In the genomic region with DNA sequence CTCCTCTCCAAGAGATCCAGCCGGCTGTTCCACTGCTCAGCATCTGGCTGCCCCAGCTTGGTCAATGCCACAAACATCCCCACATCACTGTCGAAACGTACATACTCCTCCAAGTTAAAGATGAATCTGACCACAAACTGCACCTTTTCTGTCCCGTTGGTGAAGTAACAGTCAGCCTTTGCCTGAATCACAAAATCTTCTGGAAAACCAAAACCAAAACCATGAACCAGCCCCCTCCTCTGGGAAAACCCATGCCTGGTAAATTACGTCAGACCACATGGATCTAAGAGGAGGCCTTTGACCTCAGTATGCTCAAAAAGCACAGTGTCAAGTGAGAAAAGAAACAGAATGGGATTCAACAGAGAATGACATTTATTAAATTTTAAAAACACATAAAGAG, we compare ENCODE assay signal across 21 cellular contexts. TPM values are rescaled to one million over a fixed set of nuclear protein-coding genes. Genes with fewer than 3 reads are reported as not detected.
A peak's percentile ranks its signal among the peaks of the same experiment; 100 is the strongest.
DNase-seq lines count a peak whose midpoint lies in the region; ATAC-seq, FAIRE-seq and TF ChIP-seq lines count a peak whose summit lies in the region.
"Had no signal": no experiment of that assay in that cellular context is flagged by ENCODE, and none has a peak within 500 bp of the region (broad histone marks: within the 10 kb centered on the region; RNA-seq: fewer than 3 reads in every experiment).

No MANE protein-coding gene starts in this region.

- H3K27me3 ChIP-seq in left ventricle myocardium inferior (ENCODE audit: low read depth): no peaks in the 10 kb centered on the region
- no peaks in the 10 kb centered on the region for H3K27me3 ChIP-seq in body of pancreas
- H3K27me3 ChIP-seq in HepG2 (ENCODE audit: control insufficient read depth in 1 of 2, insufficient read depth in 2 of 2, low read length in 2 of 2): peaks cover 0 to 24% of the 10 kb centered on the region in 2 experiments; a peak in 2 of 5 replicates

- POLR2A ChIA-PET in HepG2 (lab: Yijun Ruan, JAX): no interaction called here
- POLR2A ChIA-PET in activated CD4-positive, alpha-beta memory T cell treated with anti-CD3 and anti-CD28 coated beads, Interleukin-2, amount 10 ng/mL, durations not matched to agents 7 days and 5 days (lab: Charles Lee): no interaction called here

- H3K4me3 ChIP-seq in left ventricle myocardium inferior: no peak overlapping the region
- no peak overlapping the region for H3K4me3 ChIP-seq in body of pancreas
- no peak overlapping the region for H3K4me3 ChIP-seq in HepG2 (replicated peaks in 1 of 3; ENCODE audit: insufficient read depth in 1 of 3, low read depth in 2 of 3, low read length in 3 of 3)
- H3K4me3 ChIP-seq: coronary artery had no signal

- peak overlapping the region; percentile 99 for H3K27ac Mint-ChIP-seq in type B pancreatic cell
- no peak overlapping the region for H3K27ac Mint-ChIP-seq in activated CD4-positive, alpha-beta memory T cell treated with anti-CD3 and anti-CD28 coated beads, Interleukin-2, amount 10 ng/mL, durations not matched to agents 7 days and 5 days
- H3K27ac Mint-ChIP-seq: CD14-positive monocyte; H9; naive thymus-derived CD4-positive, alpha-beta T cell had no signal

- H3K36me3 Mint-ChIP-seq in type B pancreatic cell: no peaks in the 10 kb centered on the region
- no peaks in the 10 kb centered on the region for H3K36me3 Mint-ChIP-seq in activated CD4-positive, alpha-beta memory T cell treated with anti-CD3 and anti-CD28 coated beads, Interleukin-2, amount 10 ng/mL, durations not matched to agents 7 days and 5 days (ENCODE audit: low read depth)

- WGBS in body of pancreas, 2 donors: 67 to 71% methylated on average over 5 of the region's 5 CpGs
- WGBS in HepG2 (ENCODE audit: low lambda C conversion rate): 18% methylated on average over 5 of the region's 5 CpGs

- H3K79me2 ChIP-seq in HepG2 (ENCODE audit: insufficient read depth, low read length): no peaks in the 10 kb centered on the region

- in situ Hi-C loops in HepG2 (cut with HindIII; ENCODE audit: extremely low pct_ligation_motif_present, low pct_unique_long_range_greater_than_20kb): no loop called here

- CTCF ChIA-PET in HepG2 (lab: Yijun Ruan, JAX; ENCODE audit: low intra/inter-chr PET ratio, low total read pairs): no interaction called here
- CTCF ChIA-PET in activated CD4-positive, alpha-beta memory T cell treated with anti-CD3 and anti-CD28 coated beads, Interleukin-2, amount 10 ng/mL, durations not matched to agents 7 days and 5 days (lab: Charles Lee): interaction anchor here (0.9 kb wide), 1 partner anchor 22 kb away, joined by 3 read pairs; no protein-coding TSS in a partner anchor

- H3K4me1 ChIP-seq in left ventricle myocardium inferior (peaks cover 19% of the 10 kb centered on the region), body of pancreas (no peaks in the 10 kb centered on the region), HepG2 (ENCODE audit: insufficient read depth, low read length) (no peaks in the 10 kb centered on the region)

- H4K20me1 ChIP-seq in HepG2 (ENCODE audit: insufficient read depth, low read length): no peaks in the 10 kb centered on the region

- no TSS peak for BruUV-seq in HepG2 (replicated peaks; lab: Mats Ljungman, UMichigan)

- DNase-seq in Right ventricle myocardium inferior (ENCODE audit: missing footprints): no peak
- DNase-seq in left ventricle myocardium inferior: no peak
- DNase-seq in body of pancreas: peak in 1 of 4 donors; percentile 14
- no peak for DNase-seq in HepG2 (ENCODE audit: low spot score)
- DNase-seq in type B pancreatic cell (ENCODE audit: extremely low spot score, unreplicated experiment): no peak
- no peak for DNase-seq in stimulated activated CD4-positive, alpha-beta T cell treated with anti-CD3 and anti-CD28 coated beads, Interleukin-12 subunit alpha, Interleukin-12 subunit beta, amount 100 ng/mL, for 4 hours
- no peak for DNase-seq in activated CD4-positive, alpha-beta memory T cell treated with anti-CD3 and anti-CD28 coated beads, Interleukin-2, amount 10 ng/mL, durations not matched to agents 7 days and 5 days
- DNase-seq: 8988T; amygdala; DMS79; H9; naive thymus-derived CD4-positive, alpha-beta T cell; NCI-H2081; NCI-H524; SW 1271 had no signal

- ATAC-seq in Right ventricle myocardium inferior: peak; percentile 39
- peak; percentile 50 for ATAC-seq in body of pancreas
- no peak for ATAC-seq in HepG2
- no peak for ATAC-seq in HG03442 (IDR thresholded peaks at IDR 0.05; ENCODE audit: unreplicated experiment)
- ATAC-seq: naive thymus-derived CD4-positive, alpha-beta T cell; Panc1 had no signal

- H2AFZ ChIP-seq in HepG2 (ENCODE audit: low read length): no peak overlapping the region

- H3K36me3 ChIP-seq in left ventricle myocardium inferior (no peaks in the 10 kb centered on the region), body of pancreas (replicated peaks in 1 of 2; ENCODE audit: insufficient read depth in 1 of 2, low read depth in 2 of 2) (no peaks in the 10 kb centered on the region), HepG2 (replicated peaks in 1 of 2; ENCODE audit: control insufficient read depth in 1 of 2, insufficient read depth in 2 of 2, low read length in 2 of 2) (no peaks in the 10 kb centered on the region)

- H3K27me3 Mint-ChIP-seq in type B pancreatic cell: peaks cover 22% of the 10 kb centered on the region
- peaks cover 2% of the 10 kb centered on the region for H3K27me3 Mint-ChIP-seq in activated CD4-positive, alpha-beta memory T cell treated with anti-CD3 and anti-CD28 coated beads, Interleukin-2, amount 10 ng/mL, durations not matched to agents 7 days and 5 days
- H3K27me3 Mint-ChIP-seq: activated T-helper 17 cell treated with anti-CD3 and anti-CD28 coated beads, Interleukin-2, amount 50 U/mL, for 72 hours; naive thymus-derived CD4-positive, alpha-beta T cell had no signal

- no peak for TF ChIP-seq POLR2A in body of pancreas (IDR thresholded peaks at IDR 0.05)
- no peak for TF ChIP-seq POLR2A in HepG2 (IDR thresholded peaks at IDR 0.05; ENCODE audit: insufficient read depth in 1 of 2, low read depth in 2 of 2, low read length in 2 of 2)

- H3K9me3 Mint-ChIP-seq in type B pancreatic cell: peaks cover 8% of the 10 kb centered on the region
- H3K9me3 Mint-ChIP-seq in activated CD4-positive, alpha-beta memory T cell treated with anti-CD3 and anti-CD28 coated beads, Interleukin-2, amount 10 ng/mL, durations not matched to agents 7 days and 5 days: no peaks in the 10 kb centered on the region
- H3K9me3 Mint-ChIP-seq: activated T-helper 17 cell treated with anti-CD3 and anti-CD28 coated beads, Interleukin-2, amount 50 U/mL, for 72 hours; CD14-positive monocyte; H9; naive thymus-derived CD4-positive, alpha-beta T cell had no signal

- no peak for FAIRE-seq in HepG2 (lab: Jason Lieb, UNC)

- H3K4me2 ChIP-seq in HepG2 (ENCODE audit: low read depth, low read length): no peak overlapping the region

- TF ChIP-seq CTCF in left ventricle myocardium inferior (IDR thresholded peaks at IDR 0.05; ENCODE audit: borderline replicate concordance) (no peak), body of pancreas (IDR thresholded peaks at IDR 0.05) (no peak), HepG2 (CRISPR knock-in tag; IDR thresholded peaks at IDR 0.05) (no peak), type B pancreatic cell (conservative IDR thresholded peaks at IDR 0.05) (no peak)

- no peaks in the 10 kb centered on the region for H3K9me3 ChIP-seq in left ventricle myocardium inferior (replicated peaks)
- H3K9me3 ChIP-seq in body of pancreas: no peaks in the 10 kb centered on the region
- H3K9me3 ChIP-seq in HepG2 (ENCODE audit: low read length): no peaks in the 10 kb centered on the region

- no peak overlapping the region for H3K9ac ChIP-seq in HepG2 (ENCODE audit: insufficient read depth, low read depth, low read length)

- no peaks in the 10 kb centered on the region for H3K4me1 Mint-ChIP-seq in type B pancreatic cell (ENCODE audit: unreplicated experiment)
- no peaks in the 10 kb centered on the region for H3K4me1 Mint-ChIP-seq in activated CD4-positive, alpha-beta memory T cell treated with anti-CD3 and anti-CD28 coated beads, Interleukin-2, amount 10 ng/mL, durations not matched to agents 7 days and 5 days
- H3K4me1 Mint-ChIP-seq: activated T-helper 17 cell treated with anti-CD3 and anti-CD28 coated beads, Interleukin-2, amount 50 U/mL, for 72 hours had no signal

- TF ChIP-seq RAD21 in HepG2 (CRISPR knock-in tag; IDR thresholded peaks at IDR 0.05): no peak

- intact Hi-C loops in Right ventricle myocardium inferior (cut with DNase I) (no loop called here), left ventricle myocardium inferior (cut with micrococcal nuclease) (no loop called here), body of pancreas (cut with DNase I) (no loop called here), HepG2 (cut with micrococcal nuclease; ENCODE audit: unreplicated experiment) (no loop called here)

- H3K27ac ChIP-seq in left ventricle myocardium inferior (replicated peaks): no peak overlapping the region
- no peak overlapping the region for H3K27ac ChIP-seq in body of pancreas
- H3K27ac ChIP-seq in HepG2 (ENCODE audit: extremely low read length, insufficient read depth, low read length): no peak overlapping the region
- H3K27ac ChIP-seq: coronary artery, VCaP had no signal

- TF ChIP-seq EP300 in HepG2 (IDR thresholded peaks at IDR 0.05; ENCODE audit: low read depth in 2 of 2, low read length in 2 of 2) (no peak), HepG2 (CRISPR knock-in tag; IDR thresholded peaks at IDR 0.05; ENCODE audit: borderline replicate concordance) (no peak)

- no peak overlapping the region for H3K4me3 Mint-ChIP-seq in type B pancreatic cell
- H3K4me3 Mint-ChIP-seq in activated CD4-positive, alpha-beta memory T cell treated with anti-CD3 and anti-CD28 coated beads, Interleukin-2, amount 10 ng/mL, durations not matched to agents 7 days and 5 days: no peak overlapping the region
- H3K4me3 Mint-ChIP-seq: activated T-helper 17 cell treated with anti-CD3 and anti-CD28 coated beads, Interleukin-2, amount 50 U/mL, for 72 hours; CD14-positive monocyte; H9; naive thymus-derived CD4-positive, alpha-beta T cell had no signal

RNA-seq across cellular contexts. Expression of gene HLA-DOB, which starts 1.7 kb away (rescaled TPM):
- total RNA-seq in Right ventricle myocardium inferior: not detected
- not detected for total RNA-seq in left ventricle myocardium inferior
- total RNA-seq in body of pancreas: not detected
- not detected in 2 replicates for total RNA-seq in HepG2 (2016; rRNA removed; fragmentation: Illumina TruSeq; extraction: Trizol)
- total RNA-seq in HepG2 (2016; cell fraction: cytosol; rRNA removed; fragmentation: Illumina TruSeq; extraction: Trizol; ENCODE audit: low read depth): not detected in 2 replicates
- total RNA-seq in HepG2 (2016; cell fraction: insoluble cytoplasmic fraction; rRNA removed; fragmentation: Illumina TruSeq; extraction: Trizol): 0.09 TPM in 1 of 2 replicates, not detected in the other
- total RNA-seq in HepG2 (2016; cell fraction: membrane; rRNA removed; fragmentation: Illumina TruSeq; extraction: Trizol): not detected in 2 replicates
- total RNA-seq in HepG2 (2016; cell fraction: nucleus; rRNA removed; fragmentation: Illumina TruSeq; extraction: Trizol): not detected in 2 replicates
- 0.09 TPM in 1 of 2 replicates, not detected in the other for polyA plus RNA-seq in HepG2 (2011; rRNA removed)
- not detected in 2 replicates for polyA plus RNA-seq in HepG2 (2011; cell fraction: cytosol; rRNA removed)
- polyA plus RNA-seq in HepG2 (2011; cell fraction: nucleus; rRNA removed): 0.21 TPM in 2 replicates
- polyA plus RNA-seq in HepG2 (2012): not detected in 2 replicates
- polyA plus RNA-seq in HepG2 (2016; cell fraction: cytosol; fragmentation: Illumina TruSeq; extraction: Trizol; ENCODE audit: low read depth): not detected in 2 replicates
- polyA plus RNA-seq in HepG2 (2016; cell fraction: insoluble cytoplasmic fraction; fragmentation: Illumina TruSeq; extraction: Trizol; ENCODE audit: low read depth): not detected in 2 replicates
- polyA plus RNA-seq in HepG2 (2016; cell fraction: membrane; fragmentation: Illumina TruSeq; extraction: Trizol; ENCODE audit: low read depth): not detected in 2 replicates
- 1.1 TPM in 1 of 2 replicates, not detected in the other for polyA plus RNA-seq in HepG2 (2016; cell fraction: nucleus; fragmentation: Illumina TruSeq; extraction: Trizol; ENCODE audit: insufficient read depth, low read depth)
- 0.20 and 1.2 TPM in 2 replicates for polyA minus RNA-seq in HepG2 (2011; rRNA and poly(A)+ RNA removed; ENCODE audit: low replicate concordance)
- polyA minus RNA-seq in HepG2 (2011; cell fraction: cytosol; rRNA and poly(A)+ RNA removed): not detected in 2 replicates
- polyA minus RNA-seq in HepG2 (2011; cell fraction: nucleus; rRNA and poly(A)+ RNA removed): 0.52 TPM in 1 of 2 replicates, not detected in the other
- 0.88 TPM in 1 of 2 replicates, not detected in the other for total RNA-seq in type B pancreatic cell (ENCODE audit: low replicate concordance)
- total RNA-seq in activated CD4-positive, alpha-beta memory T cell treated with anti-CD3 and anti-CD28 coated beads, Interleukin-2, amount 10 ng/mL, durations not matched to agents 7 days and 5 days: 1 to 10 TPM; 1.5 to 2.2 TPM

RNA-seq across cellular contexts. Expression of gene TAP2, which starts 23.4 kb away (rescaled TPM):
- total RNA-seq in Right ventricle myocardium inferior (19.3 TPM), left ventricle myocardium inferior (22.4 TPM), body of pancreas (10 to 100 TPM in 1 of 2 donors, 1 to 10 TPM in 1; 5.2 to 13.8 TPM), HepG2 (2016; rRNA removed; fragmentation: Illumina TruSeq; extraction: Trizol) (9.8 and 17.6 TPM in 2 replicates), type B pancreatic cell (ENCODE audit: low replicate concordance) (22.0 and 49.7 TPM in 2 replicates)
- 1.2 and 1.7 TPM in 2 replicates for total RNA-seq in HepG2 (2016; cell fraction: cytosol; rRNA removed; fragmentation: Illumina TruSeq; extraction: Trizol; ENCODE audit: low read depth)
- total RNA-seq in HepG2 (2016; cell fraction: insoluble cytoplasmic fraction; rRNA removed; fragmentation: Illumina TruSeq; extraction: Trizol): 9.2 and 20.2 TPM in 2 replicates
- 4.0 and 4.1 TPM in 2 replicates for total RNA-seq in HepG2 (2016; cell fraction: membrane; rRNA removed; fragmentation: Illumina TruSeq; extraction: Trizol)
- total RNA-seq in HepG2 (2016; cell fraction: nucleus; rRNA removed; fragmentation: Illumina TruSeq; extraction: Trizol): 21.3 and 26.0 TPM in 2 replicates
- 10.3 and 16.2 TPM in 2 replicates for polyA plus RNA-seq in HepG2 (2011; rRNA removed)
- 7.9 and 11.8 TPM in 2 replicates for polyA plus RNA-seq in HepG2 (2011; cell fraction: cytosol; rRNA removed)
- polyA plus RNA-seq in HepG2 (2011; cell fraction: nucleus; rRNA removed): 17.4 and 34.9 TPM in 2 replicates
- 11.3 and 15.1 TPM in 2 replicates for polyA plus RNA-seq in HepG2 (2012)
- polyA plus RNA-seq in HepG2 (2016; cell fraction: cytosol; fragmentation: Illumina TruSeq; extraction: Trizol; ENCODE audit: low read depth): 0.72 and 1.6 TPM in 2 replicates
- polyA plus RNA-seq in HepG2 (2016; cell fraction: insoluble cytoplasmic fraction; fragmentation: Illumina TruSeq; extraction: Trizol; ENCODE audit: low read depth): 11.8 and 12.8 TPM in 2 replicates
- polyA plus RNA-seq in HepG2 (2016; cell fraction: membrane; fragmentation: Illumina TruSeq; extraction: Trizol; ENCODE audit: low read depth): 2.6 and 3.1 TPM in 2 replicates
- 54.1 and 59.6 TPM in 2 replicates for polyA plus RNA-seq in HepG2 (2016; cell fraction: nucleus; fragmentation: Illumina TruSeq; extraction: Trizol; ENCODE audit: insufficient read depth, low read depth)
- 39.2 and 126 TPM in 2 replicates for polyA minus RNA-seq in HepG2 (2011; rRNA and poly(A)+ RNA removed; ENCODE audit: low replicate concordance)
- polyA minus RNA-seq in HepG2 (2011; cell fraction: cytosol; rRNA and poly(A)+ RNA removed): 9.4 and 12.6 TPM in 2 replicates
- polyA minus RNA-seq in HepG2 (2011; cell fraction: nucleus; rRNA and poly(A)+ RNA removed): 21.8 and 31.5 TPM in 2 replicates
- 100 to 1,000 TPM; 203 to 211 TPM for total RNA-seq in activated CD4-positive, alpha-beta memory T cell treated with anti-CD3 and anti-CD28 coated beads, Interleukin-2, amount 10 ng/mL, durations not matched to agents 7 days and 5 days

RNA-seq across cellular contexts. Expression of gene PSMB8, which starts 28.7 kb away (rescaled TPM):
- total RNA-seq in Right ventricle myocardium inferior (19.6 TPM), left ventricle myocardium inferior (13.2 TPM), body of pancreas (10 to 100 TPM in 1 of 2 donors, 1 to 10 TPM in 1; 9.9 to 24.1 TPM), HepG2 (2016; rRNA removed; fragmentation: Illumina TruSeq; extraction: Trizol) (64.7 and 74.9 TPM in 2 replicates), type B pancreatic cell (ENCODE audit: low replicate concordance) (17.3 and 36.8 TPM in 2 replicates)
- total RNA-seq in HepG2 (2016; cell fraction: cytosol; rRNA removed; fragmentation: Illumina TruSeq; extraction: Trizol; ENCODE audit: low read depth): 17.3 and 18.5 TPM in 2 replicates
- 69.4 and 76.9 TPM in 2 replicates for total RNA-seq in HepG2 (2016; cell fraction: insoluble cytoplasmic fraction; rRNA removed; fragmentation: Illumina TruSeq; extraction: Trizol)
- total RNA-seq in HepG2 (2016; cell fraction: membrane; rRNA removed; fragmentation: Illumina TruSeq; extraction: Trizol): 30.5 and 33.2 TPM in 2 replicates
- 24.1 and 26.9 TPM in 2 replicates for total RNA-seq in HepG2 (2016; cell fraction: nucleus; rRNA removed; fragmentation: Illumina TruSeq; extraction: Trizol)
- polyA plus RNA-seq in HepG2 (2011; rRNA removed): 30.7 and 41.2 TPM in 2 replicates
- 43.0 and 50.9 TPM in 2 replicates for polyA plus RNA-seq in HepG2 (2011; cell fraction: cytosol; rRNA removed)
- 24.6 and 37.8 TPM in 2 replicates for polyA plus RNA-seq in HepG2 (2011; cell fraction: nucleus; rRNA removed)
- polyA plus RNA-seq in HepG2 (2012): 24.6 and 32.8 TPM in 2 replicates
- polyA plus RNA-seq in HepG2 (2016; cell fraction: cytosol; fragmentation: Illumina TruSeq; extraction: Trizol; ENCODE audit: low read depth): 16.9 and 17.5 TPM in 2 replicates
- polyA plus RNA-seq in HepG2 (2016; cell fraction: insoluble cytoplasmic fraction; fragmentation: Illumina TruSeq; extraction: Trizol; ENCODE audit: low read depth): 67.6 and 73.1 TPM in 2 replicates
- polyA plus RNA-seq in HepG2 (2016; cell fraction: membrane; fragmentation: Illumina TruSeq; extraction: Trizol; ENCODE audit: low read depth): 25.0 and 28.1 TPM in 2 replicates
- 41.0 and 43.4 TPM in 2 replicates for polyA plus RNA-seq in HepG2 (2016; cell fraction: nucleus; fragmentation: Illumina TruSeq; extraction: Trizol; ENCODE audit: insufficient read depth, low read depth)
- polyA minus RNA-seq in HepG2 (2011; rRNA and poly(A)+ RNA removed; ENCODE audit: low replicate concordance): 17.3 and 80.7 TPM in 2 replicates
- 6.2 and 7.1 TPM in 2 replicates for polyA minus RNA-seq in HepG2 (2011; cell fraction: cytosol; rRNA and poly(A)+ RNA removed)
- 3.9 and 6.7 TPM in 2 replicates for polyA minus RNA-seq in HepG2 (2011; cell fraction: nucleus; rRNA and poly(A)+ RNA removed)
- total RNA-seq in activated CD4-positive, alpha-beta memory T cell treated with anti-CD3 and anti-CD28 coated beads, Interleukin-2, amount 10 ng/mL, durations not matched to agents 7 days and 5 days: 100 to 1,000 TPM; 389 to 401 TPM

RNA-seq across cellular contexts. Expression of gene TAP1, which starts 38.4 kb away (rescaled TPM):
- 19.1 TPM for total RNA-seq in Right ventricle myocardium inferior
- total RNA-seq in left ventricle myocardium inferior: 15.5 TPM
- total RNA-seq in body of pancreas: 10 to 100 TPM in 1 of 2 donors, 1 to 10 TPM in 1; 7.9 to 12.2 TPM
- total RNA-seq in HepG2 (2016; rRNA removed; fragmentation: Illumina TruSeq; extraction: Trizol): 23.0 and 52.2 TPM in 2 replicates
- total RNA-seq in HepG2 (2016; cell fraction: cytosol; rRNA removed; fragmentation: Illumina TruSeq; extraction: Trizol; ENCODE audit: low read depth): 9.3 and 11.5 TPM in 2 replicates
- 22.7 and 50.5 TPM in 2 replicates for total RNA-seq in HepG2 (2016; cell fraction: insoluble cytoplasmic fraction; rRNA removed; fragmentation: Illumina TruSeq; extraction: Trizol)
- 19.4 and 21.5 TPM in 2 replicates for total RNA-seq in HepG2 (2016; cell fraction: membrane; rRNA removed; fragmentation: Illumina TruSeq; extraction: Trizol)
- total RNA-seq in HepG2 (2016; cell fraction: nucleus; rRNA removed; fragmentation: Illumina TruSeq; extraction: Trizol): 42.8 and 46.0 TPM in 2 replicates
- 31.2 and 34.5 TPM in 2 replicates for polyA plus RNA-seq in HepG2 (2011; rRNA removed)
- polyA plus RNA-seq in HepG2 (2011; cell fraction: cytosol; rRNA removed): 27.9 and 29.3 TPM in 2 replicates
- 33.1 and 33.7 TPM in 2 replicates for polyA plus RNA-seq in HepG2 (2011; cell fraction: nucleus; rRNA removed)
- 13.9 and 21.5 TPM in 2 replicates for polyA plus RNA-seq in HepG2 (2012)
- polyA plus RNA-seq in HepG2 (2016; cell fraction: cytosol; fragmentation: Illumina TruSeq; extraction: Trizol; ENCODE audit: low read depth): 7.3 TPM in 2 replicates
- polyA plus RNA-seq in HepG2 (2016; cell fraction: insoluble cytoplasmic fraction; fragmentation: Illumina TruSeq; extraction: Trizol; ENCODE audit: low read depth): 17.6 and 20.8 TPM in 2 replicates
- polyA plus RNA-seq in HepG2 (2016; cell fraction: membrane; fragmentation: Illumina TruSeq; extraction: Trizol; ENCODE audit: low read depth): 11.8 and 14.3 TPM in 2 replicates
- 60.4 and 64.9 TPM in 2 replicates for polyA plus RNA-seq in HepG2 (2016; cell fraction: nucleus; fragmentation: Illumina TruSeq; extraction: Trizol; ENCODE audit: insufficient read depth, low read depth)
- polyA minus RNA-seq in HepG2 (2011; rRNA and poly(A)+ RNA removed; ENCODE audit: low replicate concordance): 46.0 and 105 TPM in 2 replicates
- polyA minus RNA-seq in HepG2 (2011; cell fraction: cytosol; rRNA and poly(A)+ RNA removed): 18.2 and 19.3 TPM in 2 replicates
- 7.5 and 13.4 TPM in 2 replicates for polyA minus RNA-seq in HepG2 (2011; cell fraction: nucleus; rRNA and poly(A)+ RNA removed)
- 16.7 and 38.4 TPM in 2 replicates for total RNA-seq in type B pancreatic cell (ENCODE audit: low replicate concordance)
- 100 to 1,000 TPM; 410 to 412 TPM for total RNA-seq in activated CD4-positive, alpha-beta memory T cell treated with anti-CD3 and anti-CD28 coated beads, Interleukin-2, amount 10 ng/mL, durations not matched to agents 7 days and 5 days

RNA-seq across cellular contexts. Expression of gene PSMB9, which starts 38.9 kb away (rescaled TPM):
- total RNA-seq in Right ventricle myocardium inferior: 13.4 TPM
- total RNA-seq in left ventricle myocardium inferior: 13.4 TPM
- 10 to 100 TPM in 1 of 2 donors, 1 to 10 TPM in 1; 4.6 to 14.5 TPM for total RNA-seq in body of pancreas
- 16.0 and 21.4 TPM in 2 replicates for total RNA-seq in HepG2 (2016; rRNA removed; fragmentation: Illumina TruSeq; extraction: Trizol)
- 3.2 and 3.3 TPM in 2 replicates for total RNA-seq in HepG2 (2016; cell fraction: cytosol; rRNA removed; fragmentation: Illumina TruSeq; extraction: Trizol; ENCODE audit: low read depth)
- 17.4 and 26.1 TPM in 2 replicates for total RNA-seq in HepG2 (2016; cell fraction: insoluble cytoplasmic fraction; rRNA removed; fragmentation: Illumina TruSeq; extraction: Trizol)
- 4.3 and 5.5 TPM in 2 replicates for total RNA-seq in HepG2 (2016; cell fraction: membrane; rRNA removed; fragmentation: Illumina TruSeq; extraction: Trizol)
- total RNA-seq in HepG2 (2016; cell fraction: nucleus; rRNA removed; fragmentation: Illumina TruSeq; extraction: Trizol): 5.0 and 6.6 TPM in 2 replicates
- 15.6 and 17.3 TPM in 2 replicates for polyA plus RNA-seq in HepG2 (2011; rRNA removed)
- polyA plus RNA-seq in HepG2 (2011; cell fraction: cytosol; rRNA removed): 19.5 and 21.0 TPM in 2 replicates
- polyA plus RNA-seq in HepG2 (2011; cell fraction: nucleus; rRNA removed): 4.4 and 5.1 TPM in 2 replicates
- polyA plus RNA-seq in HepG2 (2012): 3.4 and 5.3 TPM in 2 replicates
- 4.7 and 6.1 TPM in 2 replicates for polyA plus RNA-seq in HepG2 (2016; cell fraction: cytosol; fragmentation: Illumina TruSeq; extraction: Trizol; ENCODE audit: low read depth)
- polyA plus RNA-seq in HepG2 (2016; cell fraction: insoluble cytoplasmic fraction; fragmentation: Illumina TruSeq; extraction: Trizol; ENCODE audit: low read depth): 24.7 and 26.1 TPM in 2 replicates
- 4.7 and 6.1 TPM in 2 replicates for polyA plus RNA-seq in HepG2 (2016; cell fraction: membrane; fragmentation: Illumina TruSeq; extraction: Trizol; ENCODE audit: low read depth)
- polyA plus RNA-seq in HepG2 (2016; cell fraction: nucleus; fragmentation: Illumina TruSeq; extraction: Trizol; ENCODE audit: insufficient read depth, low read depth): 10.3 and 12.6 TPM in 2 replicates
- polyA minus RNA-seq in HepG2 (2011; rRNA and poly(A)+ RNA removed; ENCODE audit: low replicate concordance): 7.4 and 20.2 TPM in 2 replicates
- 3.7 and 5.3 TPM in 2 replicates for polyA minus RNA-seq in HepG2 (2011; cell fraction: cytosol; rRNA and poly(A)+ RNA removed)
- polyA minus RNA-seq in HepG2 (2011; cell fraction: nucleus; rRNA and poly(A)+ RNA removed): 2.3 and 4.8 TPM in 2 replicates
- 5.7 and 16.9 TPM in 2 replicates for total RNA-seq in type B pancreatic cell (ENCODE audit: low replicate concordance)
- 100 to 1,000 TPM; 368 to 372 TPM for total RNA-seq in activated CD4-positive, alpha-beta memory T cell treated with anti-CD3 and anti-CD28 coated beads, Interleukin-2, amount 10 ng/mL, durations not matched to agents 7 days and 5 days

Comparison
In these comparisons a context has a peak if more than half of its experiments do, and no peak if none do; other contexts are left out.
1. ATAC-seq: peak in Right ventricle myocardium inferior (single experiment) and body of pancreas (single experiment); none in HepG2 (single experiment) and HG03442 (single experiment).